14 cellular contexts compared by ENCODE assay signal in the genomic region with DNA sequence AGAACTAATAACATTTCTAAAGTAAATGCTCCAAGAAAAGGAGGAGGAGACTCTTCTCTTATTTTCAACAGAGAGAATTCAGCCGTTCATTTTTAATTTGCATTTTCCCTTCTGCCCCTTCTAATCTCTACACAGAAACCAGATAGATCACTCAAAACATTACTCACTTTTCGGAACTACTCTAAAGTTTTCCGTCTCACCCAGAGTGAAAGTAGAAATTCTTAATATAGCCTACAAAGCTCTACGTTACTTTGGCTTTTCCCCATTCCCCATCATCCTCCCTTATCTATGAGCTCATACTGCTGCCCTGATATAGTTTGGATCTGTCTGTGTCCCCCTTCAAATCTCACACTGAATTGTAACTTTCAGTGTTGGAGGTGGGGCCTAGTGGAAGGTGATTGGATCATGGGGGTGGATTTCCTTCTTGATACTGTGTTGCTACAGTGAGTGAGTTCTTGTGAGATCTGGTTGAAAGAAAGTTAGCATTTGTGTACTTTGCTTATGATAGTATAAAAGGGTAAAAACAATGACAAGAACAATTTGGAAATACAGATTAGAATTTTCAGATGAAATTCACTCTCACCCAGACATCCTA.
A peak's percentile ranks its signal among the peaks of the same experiment; 100 is the strongest.
DNase-seq lines count a peak whose midpoint lies in the region; ATAC-seq and TF ChIP-seq lines count a peak whose summit lies in the region.
"Had no signal": no experiment of that assay in that cellular context is flagged by ENCODE, and none has a peak within 500 bp of the region (broad histone marks: within the 10 kb centered on the region; RNA-seq: fewer than 3 reads in every experiment).

No MANE protein-coding gene starts in this region.

- TF ChIP-seq CTCF in GM10266 (IDR thresholded peaks at IDR 0.05; ENCODE audit: control insufficient read depth, insufficient read depth, low read depth, missing control alignments) (no peak), tibial artery (IDR thresholded peaks at IDR 0.05) (no peak), right atrium auricular region (IDR thresholded peaks at IDR 0.05) (no peak), BE2C (IDR thresholded peaks at IDR 0.05; ENCODE audit: low read depth, low read length) (no peak)

- H3K36me3 ChIP-seq in aorta (ENCODE audit: control insufficient read depth in 1 of 2, insufficient read depth in 2 of 2, low read length in 1 of 2) = no peaks in the 10 kb centered on the region
- H3K36me3 ChIP-seq in tibial artery = no peaks in the 10 kb centered on the region
- no peaks in the 10 kb centered on the region for H3K36me3 ChIP-seq in right atrium auricular region
- no peaks in the 10 kb centered on the region for H3K36me3 ChIP-seq in BE2C

- intact Hi-C loops in aorta (cut with DNase I) = no loop called here
- intact Hi-C loops in tibial artery (cut with DNase I; ENCODE audit: low total_unique reads) = no loop called here

- peak; percentile 87 for ATAC-seq in GM19395 (IDR thresholded peaks at IDR 0.05; ENCODE audit: unreplicated experiment)
- ATAC-seq in HG02678 (IDR thresholded peaks at IDR 0.05; ENCODE audit: unreplicated experiment) = peak; percentile 94
- peak; percentile 93 for ATAC-seq in HG03442 (IDR thresholded peaks at IDR 0.05; ENCODE audit: unreplicated experiment)
- ATAC-seq in aorta (ENCODE audit: low FRiP score) = no peak

- no peaks in the 10 kb centered on the region for H3K9me3 ChIP-seq in aorta (ENCODE audit: control insufficient read depth, low read length)
- no peaks in the 10 kb centered on the region for H3K9me3 ChIP-seq in tibial artery
- H3K9me3 ChIP-seq in right atrium auricular region = no peaks in the 10 kb centered on the region
- no peaks in the 10 kb centered on the region for H3K9me3 ChIP-seq in BE2C

- no peaks in the 10 kb centered on the region for H3K4me1 ChIP-seq in aorta (ENCODE audit: control insufficient read depth in 1 of 2, insufficient read depth in 2 of 2, low read length in 2 of 2)
- H3K4me1 ChIP-seq in tibial artery = no peaks in the 10 kb centered on the region
- H3K4me1 ChIP-seq in right atrium auricular region = no peaks in the 10 kb centered on the region
- H3K4me1 ChIP-seq in BE2C = no peaks in the 10 kb centered on the region

- DNase-seq in GM10266 (ENCODE audit: extremely low spot score) (peak; percentile 29), aorta (no peak), tibial artery (no peak), right atrium auricular region (ENCODE audit: low spot score) (no peak), BE2C (no peak)
- DNase-seq: activated CD8-positive, alpha-beta memory T cell treated with anti-CD3 and anti-CD28 coated beads, Interleukin-2, amount 50 U/mL, for 4 hours; activated naive CD8-positive, alpha-beta T cell treated with anti-CD3 and anti-CD28 coated beads, Interleukin-2, amount 10 ng/mL, durations not matched to agents 7 days and 5 days; GDM1; MV-4-11; NCI-H2227 treated with DMSO at 0.1 percent for 48 hours had no signal

- H3K27ac ChIP-seq in aorta (ENCODE audit: low read depth in 1 of 2, low read length in 2 of 2) = no peak overlapping the region
- H3K27ac ChIP-seq in tibial artery = no peak overlapping the region
- no peak overlapping the region for H3K27ac ChIP-seq in right atrium auricular region
- H3K27ac ChIP-seq: PC-9 had no signal

- WGBS in aorta, 2 donors = 20 to 23% methylated on average over 4 of the region's 4 CpGs

- H3K4me3 ChIP-seq in aorta (ENCODE audit: low read length in 2 of 2) = no peak overlapping the region
- no peak overlapping the region for H3K4me3 ChIP-seq in tibial artery
- no peak overlapping the region for H3K4me3 ChIP-seq in right atrium auricular region
- no peak overlapping the region for H3K4me3 ChIP-seq in BE2C (ENCODE audit: low read depth, low read length)
- H3K4me3 ChIP-seq: PC-9 had no signal

- H3K27me3 ChIP-seq in aorta (ENCODE audit: control insufficient read depth in 1 of 2, insufficient read depth in 2 of 2, low read length in 1 of 2) (no peaks in the 10 kb centered on the region), tibial artery (peaks cover 0 to 2% of the 10 kb centered on the region in 2 donors), right atrium auricular region (no peaks in the 10 kb centered on the region), BE2C (no peaks in the 10 kb centered on the region)
